20 cellular contexts compared by ENCODE assay signal in the genomic region with DNA sequence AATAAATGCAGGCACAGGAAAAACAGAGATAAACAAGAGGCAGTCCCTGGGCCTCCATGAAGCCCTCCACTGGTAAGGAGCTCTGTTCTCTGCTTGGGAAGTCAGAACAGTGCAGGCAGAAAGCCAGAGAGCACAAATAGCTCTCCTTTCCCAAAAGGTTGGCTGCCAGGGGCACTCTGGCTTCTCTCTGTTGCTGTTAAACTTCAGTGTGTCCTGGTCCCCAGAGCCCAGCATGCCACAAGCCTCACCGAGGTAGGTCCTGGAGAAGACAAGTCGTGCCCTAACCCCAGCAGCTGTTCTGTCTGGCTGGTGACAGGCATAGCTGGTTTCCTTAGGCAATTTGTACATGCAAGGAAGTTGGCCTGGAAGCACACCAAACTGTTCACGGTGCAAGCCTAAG. TPM values are rescaled to one million over a fixed set of nuclear protein-coding genes. Genes with fewer than 3 reads are reported as not detected.
DNase-seq lines count a peak whose midpoint lies in the region; ATAC-seq and TF ChIP-seq lines count a peak whose summit lies in the region.
"Had no signal": no experiment of that assay in that cellular context is flagged by ENCODE, and none has a peak within 500 bp of the region (broad histone marks: within the 10 kb centered on the region; RNA-seq: fewer than 3 reads in every experiment).

No MANE protein-coding gene starts in this region.

- 27 to 43% methylated on average over 3 of the region's 3 CpGs for WGBS in body of pancreas, 2 donors
- 52 to 62% methylated on average over 3 of the region's 3 CpGs for WGBS in testis, 2 donors

- intact Hi-C loops in body of pancreas (cut with DNase I): no loop called here
- intact Hi-C loops in testis (cut with DNase I; ENCODE audit: low total_unique reads): no loop called here
- intact Hi-C loops in lower lobe of right lung (cut with DNase I): no loop called here

- DNase-seq in H4 (ENCODE audit: low spot score): peak; percentile 12
- DNase-seq in body of pancreas: peak; percentile 38 to 64 (median 58)
- DNase-seq in left lobe of liver (ENCODE audit: low spot score): no peak
- DNase-seq in testis: no peak
- DNase-seq in lower lobe of right lung: no peak
- DNase-seq: activated CD4-positive, alpha-beta T cell treated with anti-CD3 and anti-CD28 coated beads for 36 hours; activated gamma-delta T cell; anterior cingulate cortex; Calu3; H7; hippocampal formation; NCI-H1694 treated with DMSO at 0.1 percent for 48 hours; NCI-H446; stimulated activated naive B cell treated with anti-CD40 and anti-IgM and Interleukin-4, amounts not matched to agents 10 μg/mL and 1 μg/mL and 100 μg/mL, for 72 hours had no signal

- H3K36me3 ChIP-seq in body of pancreas (replicated peaks in 1 of 2; ENCODE audit: insufficient read depth in 1 of 2, low read depth in 2 of 2) (no peaks in the 10 kb centered on the region), testis (ENCODE audit: low read depth, missing control alignments) (no peaks in the 10 kb centered on the region), lower lobe of right lung (no peaks in the 10 kb centered on the region)

- no peaks in the 10 kb centered on the region for H3K9me3 ChIP-seq in body of pancreas
- H3K9me3 ChIP-seq in testis: no peaks in the 10 kb centered on the region
- H3K9me3 ChIP-seq in lower lobe of right lung: no peaks in the 10 kb centered on the region

- no peak overlapping the region for H3K4me3 ChIP-seq in body of pancreas
- no peak overlapping the region for H3K4me3 ChIP-seq in testis
- H3K4me3 ChIP-seq in lower lobe of right lung: no peak overlapping the region
- H3K4me3 ChIP-seq: GM12878 had no signal

- H3K27me3 ChIP-seq in body of pancreas (no peaks in the 10 kb centered on the region), testis (no peaks in the 10 kb centered on the region), lower lobe of right lung (ENCODE audit: low read depth) (no peaks in the 10 kb centered on the region)

- H3K4me1 ChIP-seq in body of pancreas: peaks cover 91% of the 10 kb centered on the region
- peaks cover 20% of the 10 kb centered on the region for H3K4me1 ChIP-seq in testis
- peaks cover 2% of the 10 kb centered on the region for H3K4me1 ChIP-seq in lower lobe of right lung

- TF ChIP-seq POLR2A in body of pancreas (IDR thresholded peaks at IDR 0.05) (peak in 1 of 3 donors; percentile 14), testis (IDR thresholded peaks at IDR 0.05) (no peak)

- H3K27ac ChIP-seq in body of pancreas: peak overlapping the region; percentile 81 to 96 (median 90)
- H3K27ac ChIP-seq in testis: peak overlapping the region; percentile 44 to 67
- H3K27ac ChIP-seq in lower lobe of right lung: no peak overlapping the region

- TF ChIP-seq CTCF in body of pancreas (IDR thresholded peaks at IDR 0.05) (no peak), testis (IDR thresholded peaks at IDR 0.05) (no peak), lower lobe of right lung (IDR thresholded peaks at IDR 0.05) (no peak)

- ATAC-seq in body of pancreas (no peak), left lobe of liver (peak; percentile 25), GM18520 (IDR thresholded peaks at IDR 0.05; ENCODE audit: unreplicated experiment) (no peak), lower lobe of right lung (no peak), HG03139 (IDR thresholded peaks at IDR 0.05; ENCODE audit: unreplicated experiment) (no peak), HG03095 (IDR thresholded peaks at IDR 0.05; ENCODE audit: unreplicated experiment) (no peak)
- ATAC-seq: activated CD4-positive, alpha-beta T cell treated with anti-CD3 and anti-CD28 coated beads for 36 hours; GM12878; stimulated activated naive B cell treated with anti-CD40 and anti-IgM and Interleukin-4, amounts not matched to agents 10 μg/mL and 1 μg/mL and 100 μg/mL, for 72 hours had no signal

RNA-seq across cellular contexts. Expression of a gene that starts 17.3 kb away (rescaled TPM):
- total RNA-seq in H4 (2014; rRNA removed; shearing (Covaris generic)): 0.08 and 0.12 TPM in 2 replicates
- total RNA-seq in body of pancreas: 10 to 100 TPM; 19.5 to 26.7 TPM
- total RNA-seq in left lobe of liver: 0.38 TPM
- total RNA-seq in testis: 1 to 10 TPM; 1.9 to 6.0 TPM
- 2.8 TPM for polyA plus RNA-seq in testis (ENCODE audit: insufficient read depth, low read depth, low replicate concordance)
- 1.0 TPM for total RNA-seq in lower lobe of right lung
- total RNA-seq: activated CD4-positive, alpha-beta T cell treated with anti-CD3 and anti-CD28 coated beads for 36 hours; dermis microvascular lymphatic vessel endothelial cell; G401; GM12878 had no signal
- polyA plus RNA-seq: GM12878 had no signal

Comparison
In these comparisons a context has a peak if more than half of its experiments do, and no peak if none do; other contexts are left out.
1. DNase-seq: peak in H4 (single experiment) and body of pancreas (4 of 4); none in left lobe of liver (single experiment), testis (single experiment) and lower lobe of right lung (single experiment).